In genomic region chr22:28015676-28016601, GRCh38 we compare ENCODE assay signal across 19 cellular contexts.
DNase-seq lines count a peak whose midpoint lies in the region; ATAC-seq, FAIRE-seq and TF ChIP-seq lines count a peak whose summit lies in the region.
"Had no signal": no experiment of that assay in that cellular context is flagged by ENCODE, and none has a peak within 500 bp of the region (broad histone marks: within the 10 kb centered on the region; RNA-seq: fewer than 3 reads in every experiment).

No MANE protein-coding gene starts in this region.

- no peaks in the 10 kb centered on the region for H3K27me3 Mint-ChIP-seq in activated T-cell treated with anti-CD3 and anti-CD28 coated beads, Interleukin-2, amount 50 U/mL, for 4 hours (ENCODE audit: low read depth)
- no peaks in the 10 kb centered on the region for H3K27me3 Mint-ChIP-seq in neural crest cell (ENCODE audit: low read depth)
- H3K27me3 Mint-ChIP-seq: activated CD4-positive, alpha-beta T cell treated with anti-CD3 and anti-CD28 coated beads, Interleukin-2, amount 10 ng/mL, durations not matched to agents 24 days and 14 days; activated naive CD4-positive, alpha-beta T cell treated with anti-CD3 and anti-CD28 coated beads, Interleukin-2, amount 50 U/mL, for 24 hours had no signal

- DNase-seq in activated T-cell treated with anti-CD3 and anti-CD28 coated beads, Interleukin-2, amount 50 U/mL, for 1 hour, result peak; percentile 2
- DNase-seq in activated T-cell treated with anti-CD3 and anti-CD28 coated beads, Interleukin-2, amount 50 U/mL, for 4 hours, result no peak
- DNase-seq in fibroblast of pulmonary artery (ENCODE audit: low read depth) (peak; percentile 23), neural crest cell (ENCODE audit: low read depth, low spot score) (no peak), urothelium cell line (ENCODE audit: low spot score) (no peak), glomerular visceral epithelial cell (ENCODE audit: extremely low spot score) (no peak), HuH-7 (ENCODE audit: low spot score) (no peak), NCI-H748 (lab: John Stamatoyannopoulos, UW; ENCODE audit: unreplicated experiment) (no peak)
- DNase-seq: activated CD4-positive, alpha-beta T cell treated with anti-CD3 and anti-CD28 coated beads, Interleukin-2, amount 10 ng/mL, durations not matched to agents 24 days and 14 days; brain microvascular endothelial cell; esophagus squamous epithelium; hippocampal formation; kidney; SJCRH30; T1000 had no signal

- H3K36me3 Mint-ChIP-seq in activated T-cell treated with anti-CD3 and anti-CD28 coated beads, Interleukin-2, amount 50 U/mL, for 4 hours (ENCODE audit: insufficient read depth), result no peaks in the 10 kb centered on the region
- no peaks in the 10 kb centered on the region for H3K36me3 Mint-ChIP-seq in neural crest cell (ENCODE audit: low read depth)
- H3K36me3 Mint-ChIP-seq: activated naive CD4-positive, alpha-beta T cell treated with anti-CD3 and anti-CD28 coated beads, Interleukin-2, amount 50 U/mL, for 24 hours; stimulated activated memory B cell treated with anti-CD40 and anti-IgM and Interleukin-4, amounts not matched to agents 10 μg/mL and 1 μg/mL and 100 μg/mL, for 72 hours had no signal

- FAIRE-seq in urothelium cell line (lab: Jason Lieb, UNC), result peak; percentile 91
- FAIRE-seq: K562, kidney, pancreas had no signal

- no peaks in the 10 kb centered on the region for H3K9me3 Mint-ChIP-seq in activated T-cell treated with anti-CD3 and anti-CD28 coated beads, Interleukin-2, amount 50 U/mL, for 4 hours
- H3K9me3 Mint-ChIP-seq in neural crest cell, result no peaks in the 10 kb centered on the region
- H3K9me3 Mint-ChIP-seq: activated CD4-positive, alpha-beta T cell treated with anti-CD3 and anti-CD28 coated beads, Interleukin-2, amount 10 ng/mL, durations not matched to agents 24 days and 14 days; activated naive CD4-positive, alpha-beta T cell treated with anti-CD3 and anti-CD28 coated beads, Interleukin-2, amount 50 U/mL, for 24 hours; stimulated activated memory B cell treated with anti-CD40 and anti-IgM and Interleukin-4, amounts not matched to agents 10 μg/mL and 1 μg/mL and 100 μg/mL, for 72 hours had no signal

- no peak for ATAC-seq in activated T-cell treated with anti-CD3 and anti-CD28 coated beads, Interleukin-2, amount 50 U/mL, for 4 hours
- ATAC-seq: K562; pancreas; stimulated activated memory B cell treated with anti-CD40 and anti-IgM and Interleukin-4, amounts not matched to agents 10 μg/mL and 1 μg/mL and 100 μg/mL, for 72 hours had no signal

- TF ChIP-seq CTCF in fibroblast of pulmonary artery (IDR thresholded peaks at IDR 0.05; ENCODE audit: low read length, missing control alignments) (no peak), neural crest cell (conservative IDR thresholded peaks at IDR 0.05) (no peak)

- H3K4me1 Mint-ChIP-seq in activated T-cell treated with anti-CD3 and anti-CD28 coated beads, Interleukin-2, amount 50 U/mL, for 4 hours (ENCODE audit: low read depth), result peaks cover 2% of the 10 kb centered on the region
- peaks cover 48% of the 10 kb centered on the region for H3K4me1 Mint-ChIP-seq in neural crest cell
- H3K4me1 Mint-ChIP-seq: activated naive CD4-positive, alpha-beta T cell treated with anti-CD3 and anti-CD28 coated beads, Interleukin-2, amount 50 U/mL, for 24 hours had no signal

- no peak overlapping the region for H3K4me3 Mint-ChIP-seq in activated T-cell treated with anti-CD3 and anti-CD28 coated beads, Interleukin-2, amount 50 U/mL, for 4 hours
- H3K4me3 Mint-ChIP-seq in neural crest cell, result no peak overlapping the region
- H3K4me3 Mint-ChIP-seq: activated CD4-positive, alpha-beta T cell treated with anti-CD3 and anti-CD28 coated beads, Interleukin-2, amount 10 ng/mL, durations not matched to agents 24 days and 14 days; activated naive CD4-positive, alpha-beta T cell treated with anti-CD3 and anti-CD28 coated beads, Interleukin-2, amount 50 U/mL, for 24 hours; stimulated activated memory B cell treated with anti-CD40 and anti-IgM and Interleukin-4, amounts not matched to agents 10 μg/mL and 1 μg/mL and 100 μg/mL, for 72 hours had no signal

- H3K4me3 ChIP-seq in fibroblast of pulmonary artery (replicated peaks; ENCODE audit: low read depth, low read length), result no peak overlapping the region
- H3K4me3 ChIP-seq: esophagus squamous epithelium, K562, pancreas, SJCRH30 had no signal

- H3K27ac Mint-ChIP-seq in neural crest cell (ENCODE audit: unreplicated experiment), result peak overlapping the region; percentile 64
- H3K27ac Mint-ChIP-seq: activated CD4-positive, alpha-beta T cell treated with anti-CD3 and anti-CD28 coated beads, Interleukin-2, amount 10 ng/mL, durations not matched to agents 24 days and 14 days; activated naive CD4-positive, alpha-beta T cell treated with anti-CD3 and anti-CD28 coated beads, Interleukin-2, amount 50 U/mL, for 24 hours; stimulated activated memory B cell treated with anti-CD40 and anti-IgM and Interleukin-4, amounts not matched to agents 10 μg/mL and 1 μg/mL and 100 μg/mL, for 72 hours had no signal

Comparison
In these comparisons a context has a peak if more than half of its experiments do, and no peak if none do; other contexts are left out.
1. DNase-seq: peak in activated T-cell treated with anti-CD3 and anti-CD28 coated beads, Interleukin-2, amount 50 U/mL, for 1 hour (single experiment) and fibroblast of pulmonary artery (single experiment); none in activated T-cell treated with anti-CD3 and anti-CD28 coated beads, Interleukin-2, amount 50 U/mL, for 4 hours (single experiment), neural crest cell (single experiment), urothelium cell line (single experiment), glomerular visceral epithelial cell (single experiment), HuH-7 (single experiment) and NCI-H748 (single experiment).